ENCODE assay signal across 8 cellular contexts in genomic region chr5:112604741-112605390, GRCh38.
A peak's percentile ranks its signal among the peaks of the same experiment; 100 is the strongest.
DNase-seq lines count a peak whose midpoint lies in the region; ATAC-seq and TF ChIP-seq lines count a peak whose summit lies in the region.

No MANE protein-coding gene starts in this region.

- TF ChIP-seq CTCF in omental fat pad (IDR thresholded peaks at IDR 0.05): no peak

- DNase-seq in ELR (ENCODE audit: low read depth) (peak; percentile 13), NCI-H526 (lab: John Stamatoyannopoulos, UW) (peak; percentile 18 to 37), head of caudate nucleus (peak in 27 of 42 donors; percentile 10 to 72 (median 34)), omental fat pad (ENCODE audit: low spot score) (no peak), cerebellar nuclear complex (lab: John Stamatoyannopoulos, UW) (no peak), sciatic nerve (ENCODE audit: low spot score) (no peak)
- DNase-seq in stimulated activated CD4-positive, alpha-beta T cell treated with anti-CD3 and anti-CD28 coated beads, Interleukin-1b, Interleukin-23, amount 100 ng/mL, for 48 hours: no peak

- intact Hi-C loops in head of caudate nucleus (cut with DNase I) (no loop called here), sciatic nerve (cut with DNase I) (no loop called here)

- ATAC-seq in GM21529 (IDR thresholded peaks at IDR 0.05; ENCODE audit: unreplicated experiment): peak; percentile 67
- ATAC-seq in omental fat pad (ENCODE audit: low FRiP score): no peak
- ATAC-seq in sciatic nerve: no peak

Comparison
In these comparisons a context has a peak if more than half of its experiments do, and no peak if none do; other contexts are left out.
1. DNase-seq: peak in ELR (single experiment), NCI-H526 (2 of 2) and head of caudate nucleus (27 of 42); none in stimulated activated CD4-positive, alpha-beta T cell treated with anti-CD3 and anti-CD28 coated beads, Interleukin-1b, Interleukin-23, amount 100 ng/mL, for 48 hours (single experiment), omental fat pad (single experiment), cerebellar nuclear complex (0 of 2) and sciatic nerve (single experiment).